ENCODE assay signal across 12 cellular contexts in genomic region chr22:21815958-21816357, GRCh38. TPM values are rescaled to one million over a fixed set of nuclear protein-coding genes. Genes with fewer than 3 reads are reported as not detected.
DNase-seq lines count a peak whose midpoint lies in the region; ATAC-seq and TF ChIP-seq lines count a peak whose summit lies in the region.
"Had no signal": no experiment of that assay in that cellular context is flagged by ENCODE, and none has a peak within 500 bp of the region (broad histone marks: within the 10 kb centered on the region; RNA-seq: fewer than 3 reads in every experiment).

No MANE protein-coding gene starts in this region.

- H3K9me3 Mint-ChIP-seq in activated naive CD8-positive, alpha-beta T cell treated with anti-CD3 and anti-CD28 coated beads, Interleukin-2, amount 10 ng/mL, durations not matched to agents 7 days and 5 days = no peaks in the 10 kb centered on the region

- POLR2A ChIA-PET in activated naive CD8-positive, alpha-beta T cell treated with anti-CD3 and anti-CD28 coated beads, Interleukin-2, amount 10 ng/mL, durations not matched to agents 7 days and 5 days (lab: Charles Lee) = no interaction called here

- intact Hi-C loops in left ventricle myocardium inferior (cut with micrococcal nuclease) (no loop called here), Right ventricle myocardium inferior (cut with DNase I) (loop anchor here (5.0 kb wide), 1 partner anchor 51 kb away; the partner anchor contains the start of gene MAPK1), ovary (cut with DNase I) (no loop called here)

- no peak for TF ChIP-seq POLR2A in ovary (IDR thresholded peaks at IDR 0.05)

- no peak for TF ChIP-seq EP300 in ovary (IDR thresholded peaks at IDR 0.05)

- peaks cover 18% of the 10 kb centered on the region for H3K36me3 Mint-ChIP-seq in activated naive CD8-positive, alpha-beta T cell treated with anti-CD3 and anti-CD28 coated beads, Interleukin-2, amount 10 ng/mL, durations not matched to agents 7 days and 5 days

- 94% methylated on average over 2 of the region's 2 CpGs for WGBS in urinary bladder
- 91 to 98% (median 92%) methylated on average over 2 of the region's 2 CpGs for WGBS in ovary, 3 donors

- peak overlapping the region; percentile 75 for H3K27ac ChIP-seq in left ventricle myocardium inferior (replicated peaks)
- H3K27ac ChIP-seq in muscle layer of duodenum (ENCODE audit: low read length) = peak overlapping the region; percentile 70
- H3K27ac ChIP-seq in urinary bladder (ENCODE audit: low read depth) = peak overlapping the region; percentile 23
- no peak overlapping the region for H3K27ac ChIP-seq in ovary

- H3K4me1 ChIP-seq in left ventricle myocardium inferior = peaks cover 60% of the 10 kb centered on the region
- peaks cover 16 to 36% of the 10 kb centered on the region in 2 donors for H3K4me1 ChIP-seq in muscle layer of duodenum (ENCODE audit: control insufficient read depth in 1 of 2, insufficient read depth in 2 of 2, low read length in 2 of 2)
- no peaks in the 10 kb centered on the region for H3K4me1 ChIP-seq in urinary bladder (ENCODE audit: insufficient read depth)
- peaks cover 5% of the 10 kb centered on the region for H3K4me1 ChIP-seq in ovary (ENCODE audit: insufficient read depth)

- H3K36me3 ChIP-seq in left ventricle myocardium inferior = no peaks in the 10 kb centered on the region
- H3K36me3 ChIP-seq in muscle layer of duodenum (ENCODE audit: control insufficient read depth in 1 of 2, insufficient read depth in 2 of 2, low read length in 2 of 2) = peaks cover 0 to 3% of the 10 kb centered on the region in 2 donors
- no peaks in the 10 kb centered on the region for H3K36me3 ChIP-seq in urinary bladder (ENCODE audit: insufficient read depth)
- no peaks in the 10 kb centered on the region for H3K36me3 ChIP-seq in ovary

- no peaks in the 10 kb centered on the region for H3K27me3 ChIP-seq in left ventricle myocardium inferior (ENCODE audit: low read depth)
- no peaks in the 10 kb centered on the region for H3K27me3 ChIP-seq in muscle layer of duodenum (ENCODE audit: low read depth, low read length)
- H3K27me3 ChIP-seq in ovary = no peaks in the 10 kb centered on the region

- H3K4me1 Mint-ChIP-seq in activated naive CD8-positive, alpha-beta T cell treated with anti-CD3 and anti-CD28 coated beads, Interleukin-2, amount 10 ng/mL, durations not matched to agents 7 days and 5 days = peaks cover 37% of the 10 kb centered on the region

- no peaks in the 10 kb centered on the region for H3K9me3 ChIP-seq in left ventricle myocardium inferior (replicated peaks)
- H3K9me3 ChIP-seq in muscle layer of duodenum (ENCODE audit: control insufficient read depth in 1 of 2, low read length in 2 of 2) = no peaks in the 10 kb centered on the region
- no peaks in the 10 kb centered on the region for H3K9me3 ChIP-seq in ovary

- ATAC-seq in Right ventricle myocardium inferior = no peak
- no peak for ATAC-seq in activated naive CD8-positive, alpha-beta T cell treated with anti-CD3 and anti-CD28 coated beads, Interleukin-2, amount 10 ng/mL, durations not matched to agents 7 days and 5 days (ENCODE audit: low read depth)

- H3K4me3 ChIP-seq in left ventricle myocardium inferior = no peak overlapping the region
- no peak overlapping the region for H3K4me3 ChIP-seq in muscle layer of duodenum (ENCODE audit: low read depth in 1 of 2, low read length in 2 of 2)
- no peak overlapping the region for H3K4me3 ChIP-seq in urinary bladder (ENCODE audit: low read depth, low read length)
- H3K4me3 ChIP-seq in ovary = no peak overlapping the region

- no peaks in the 10 kb centered on the region for H3K27me3 Mint-ChIP-seq in activated naive CD8-positive, alpha-beta T cell treated with anti-CD3 and anti-CD28 coated beads, Interleukin-2, amount 10 ng/mL, durations not matched to agents 7 days and 5 days

- peak overlapping the region; percentile 68 for H3K4me3 Mint-ChIP-seq in activated naive CD8-positive, alpha-beta T cell treated with anti-CD3 and anti-CD28 coated beads, Interleukin-2, amount 10 ng/mL, durations not matched to agents 7 days and 5 days

- peak overlapping the region; percentile 87 for H3K27ac Mint-ChIP-seq in activated naive CD8-positive, alpha-beta T cell treated with anti-CD3 and anti-CD28 coated beads, Interleukin-2, amount 10 ng/mL, durations not matched to agents 7 days and 5 days

- DNase-seq in left ventricle myocardium inferior = no peak
- no peak for DNase-seq in Right ventricle myocardium inferior (ENCODE audit: missing footprints)
- no peak for DNase-seq in activated naive CD8-positive, alpha-beta T cell treated with anti-CD3 and anti-CD28 coated beads, Interleukin-2, amount 10 ng/mL, durations not matched to agents 7 days and 5 days
- DNase-seq in NCI-H748 treated with DMSO at 0.1 percent for 48 hours (lab: John Stamatoyannopoulos, UW) = no peak
- DNase-seq in ovary = no peak
- no peak for DNase-seq in NCI-H2081 (lab: John Stamatoyannopoulos, UW)
- DNase-seq: amygdala; C1 segment of cervical spinal cord; left ventricle myocardium superior; NK-92 treated with Interleukin-12 subunit alpha and Interleukin-12 subunit beta, amount 100 ng/mL, for 24 hours had no signal

- TF ChIP-seq CTCF in left ventricle myocardium inferior (IDR thresholded peaks at IDR 0.05; ENCODE audit: borderline replicate concordance) = no peak
- no peak for TF ChIP-seq CTCF in ovary (IDR thresholded peaks at IDR 0.05)

RNA-seq across cellular contexts. Expression of gene MAPK1, which starts 51.5 kb away (rescaled TPM):
- total RNA-seq in left ventricle myocardium inferior = 91.7 TPM
- 79.2 TPM for total RNA-seq in Right ventricle myocardium inferior
- total RNA-seq in activated naive CD8-positive, alpha-beta T cell treated with anti-CD3 and anti-CD28 coated beads, Interleukin-2, amount 10 ng/mL, durations not matched to agents 7 days and 5 days = 100 to 1,000 TPM; 126 to 131 TPM
- total RNA-seq in urinary bladder = 72.9 TPM
- polyA plus RNA-seq in urinary bladder = 39.2 TPM
- 100 to 1,000 TPM in 3 of 7 donors, 10 to 100 TPM in 4; 37.1 to 125 (median 98.1) TPM for total RNA-seq in ovary
- polyA plus RNA-seq in ovary = 100 to 1,000 TPM in 1 of 2 donors, 10 to 100 TPM in 1; 12.3 to 102 TPM

Comparison
In these comparisons a context has a peak if more than half of its experiments do, and no peak if none do; other contexts are left out.
1. H3K27ac ChIP-seq: peak in left ventricle myocardium inferior (single experiment), muscle layer of duodenum (single experiment) and urinary bladder (single experiment); none in ovary (0 of 2).